8 cellular contexts compared by ENCODE assay signal in the genomic region with DNA sequence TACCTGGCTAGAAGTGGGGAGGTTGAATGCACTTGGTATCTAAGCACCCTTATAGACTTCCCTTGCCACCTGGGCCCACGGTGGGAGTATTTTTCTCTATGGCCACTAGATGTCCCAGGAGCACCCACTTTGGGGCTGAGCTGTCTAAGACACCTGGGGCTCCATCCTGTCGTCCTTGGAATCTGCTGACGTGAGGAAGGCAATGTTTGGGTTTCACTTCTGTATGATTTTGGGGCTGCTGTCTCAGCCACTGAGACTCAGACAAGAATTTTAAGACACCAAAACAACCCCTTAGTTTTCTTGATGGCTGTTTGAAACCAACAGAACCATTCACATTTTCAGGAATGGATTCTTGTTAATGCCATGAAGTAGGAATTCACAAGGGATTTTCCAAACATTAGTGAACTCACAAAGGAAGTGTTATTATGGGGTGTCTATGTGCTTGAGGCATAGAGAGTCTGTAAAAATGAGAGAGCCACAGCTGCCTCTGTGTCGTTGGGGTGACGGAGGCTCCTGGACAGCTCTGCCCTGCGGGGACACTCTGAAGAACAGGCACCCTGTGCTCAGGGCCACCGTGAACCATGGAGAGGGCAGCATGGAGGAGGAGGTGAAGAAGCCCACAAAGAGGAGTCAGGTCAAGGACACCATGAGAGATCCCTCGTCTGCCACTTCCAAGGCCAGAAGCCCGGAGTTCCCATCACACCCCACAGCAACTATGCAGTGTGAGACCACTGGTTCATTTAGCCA.
DNase-seq lines count a peak whose midpoint lies in the region; ATAC-seq, FAIRE-seq and TF ChIP-seq lines count a peak whose summit lies in the region.
"Had no signal": no experiment of that assay in that cellular context is flagged by ENCODE, and none has a peak within 500 bp of the region (broad histone marks: within the 10 kb centered on the region; RNA-seq: fewer than 3 reads in every experiment).

No MANE protein-coding gene starts in this region.

- H2AFZ ChIP-seq in K562 (ENCODE audit: low read depth, low read length): no peak overlapping the region

- no peaks in the 10 kb centered on the region; a peak in 1 of 5 replicates for H3K27me3 ChIP-seq in K562 (ENCODE audit: control insufficient read depth in 2 of 2, insufficient read depth in 2 of 2, low read length in 2 of 2)

- no peaks in the 10 kb centered on the region for H4K20me1 ChIP-seq in K562 (replicated peaks; ENCODE audit: control insufficient read depth, insufficient read depth, low read length)

- no peaks in the 10 kb centered on the region for H3K9me1 ChIP-seq in K562 (ENCODE audit: control insufficient read depth, insufficient read depth, low read length)

- H3K36me3 ChIP-seq in K562 (ENCODE audit: control insufficient read depth, insufficient read depth, low read length): no peaks in the 10 kb centered on the region

- intact Hi-C loops in K562 (cut with micrococcal nuclease): loop anchor here (1.0 kb wide), 1 partner anchor 167 kb away; no protein-coding TSS in a partner anchor

- BruUV-seq in K562 (replicated peaks; lab: Mats Ljungman, UMichigan): no TSS peak

- 5% methylated on average over 8 of the region's 9 CpGs for WGBS in K562 (ENCODE audit: insufficient coverage, low coverage, missing lambda C conversion rate)

- POLR2A ChIA-PET in HEK293T (lab: Yijun Ruan, JAX) (interaction anchor here (1.0 kb wide), 1 partner anchor 180 kb away, joined by 3 read pairs; no protein-coding TSS in a partner anchor), K562 (lab: Yijun Ruan, JAX) (no interaction called here)

- in situ Hi-C loops in K562 (cut with MboI): no loop called here

- H3K9me3 ChIP-seq in K562 (replicated peaks; ENCODE audit: control insufficient read depth, insufficient read depth, low read depth, low read length): no peaks in the 10 kb centered on the region

- no peak overlapping the region for H3K4me2 ChIP-seq in K562 (ENCODE audit: insufficient read depth, low read length)

- H3K4me3 ChIP-seq in GM12865 (ENCODE audit: low read depth, low read length) (no peak overlapping the region), K562 (no peak overlapping the region)
- H3K4me3 ChIP-seq: skin epidermis had no signal

- H3K79me2 ChIP-seq in K562 (ENCODE audit: control insufficient read depth, insufficient read depth, low read length): no peaks in the 10 kb centered on the region

- peak; percentile 29 to 49; a peak in 2 of 4 replicates for TF ChIP-seq RAD21 in K562 (CRISPR knock-in tag; conservative IDR thresholded peaks at IDR 0.05 in 1 of 2, IDR thresholded peaks at IDR 0.05 in 1 of 2)

- no peaks in the 10 kb centered on the region for H3K4me1 ChIP-seq in K562 (replicated peaks in 1 of 2; ENCODE audit: control insufficient read depth in 2 of 2, insufficient read depth in 2 of 2, low read length in 2 of 2)

- no peak for TF ChIP-seq POLR2A in K562 (conservative IDR thresholded peaks at IDR 0.05)

- no peak overlapping the region for H3K27ac ChIP-seq in K562 (ENCODE audit: extremely low read depth, low read depth, low read length)

- FAIRE-seq in K562 (lab: Jason Lieb, UNC) (peak; percentile 77), islet of Langerhans (lab: Jason Lieb, UNC) (peak; percentile 41)

- peak; percentile 81 for DNase-seq in GM12865 (ENCODE audit: low read depth)
- DNase-seq in HEK293T (ENCODE audit: extremely low spot score): peak; percentile 49
- peak; percentile 74 for DNase-seq in NCI-H1092 treated with DMSO at 0.1 percent for 48 hours (lab: John Stamatoyannopoulos, UW)
- peak in 4 of 5 experiments; percentile 23 to 79 (median 34) for DNase-seq in T-helper 2 cell
- peak; percentile 18 to 47 (median 29) for DNase-seq in K562 (ENCODE audit: extremely low read depth in 1 of 4, low spot score in 3 of 4)
- DNase-seq in stimulated activated CD4-positive, alpha-beta T cell treated with anti-CD3 and anti-CD28 coated beads, Interleukin-1b, Interleukin-23, amount 100 ng/mL, for 4 hours (ENCODE audit: low read depth in 2 of 2): peak; percentile 28 to 41

- peak; percentile 86 for ATAC-seq in K562

- H3K9ac ChIP-seq in K562 (ENCODE audit: insufficient read depth in 1 of 2, low read depth in 2 of 2, low read length in 2 of 2): no peak overlapping the region

- CTCF ChIA-PET in HEK293T (lab: Yijun Ruan, JAX): interaction anchor here (0.6 to 1.3 kb wide), 4 partner anchors 11 to 166 kb away, joined by 3 to 9 read pairs (median 4); no protein-coding TSS in a partner anchor
- CTCF ChIA-PET in K562 (lab: Yijun Ruan, JAX; ENCODE audit: low intra/inter-chr PET ratio): interaction anchor here (0.9 to 2.0 kb wide), 2 partner anchors 166 to 175 kb away, joined by 4 to 13 read pairs; no protein-coding TSS in a partner anchor

- TF ChIP-seq EP300 in K562 (IDR thresholded peaks at IDR 0.05; ENCODE audit: low read length): no peak

- peak; percentile 77 for TF ChIP-seq CTCF in GM12865 (IDR thresholded peaks at IDR 0.05; ENCODE audit: insufficient read depth, low read depth, low read length, missing control alignments)
- TF ChIP-seq CTCF in K562 (IDR thresholded peaks at IDR 0.05 in 2 of 3, conservative IDR thresholded peaks at IDR 0.05 in 1 of 3; ENCODE audit: insufficient read depth in 2 of 3, low read depth in 1 of 3, low read length in 3 of 3): peak; percentile 56 to 63 (median 56)

TF ChIP-seq in HEK293T, 16 proteins besides CTCF, POLR2A, EP300 and RAD21:
- TF ChIP-seq LEF1 (IDR thresholded peaks at IDR 0.05; ENCODE audit: borderline replicate concordance) (no peak), ARNT (IDR thresholded peaks at IDR 0.05) (no peak), ELF4 (IDR thresholded peaks at IDR 0.05) (no peak), FOXK2 (IDR thresholded peaks at IDR 0.05) (no peak), ZNF384 (IDR thresholded peaks at IDR 0.05) (no peak), FOXM1 (IDR thresholded peaks at IDR 0.05; ENCODE audit: borderline replicate concordance) (no peak), NFRKB (IDR thresholded peaks at IDR 0.05) (no peak), L3MBTL2 (conservative IDR thresholded peaks at IDR 0.05) (no peak), TARDBP (IDR thresholded peaks at IDR 0.05) (no peak), SUZ12 (IDR thresholded peaks at IDR 0.05) (no peak), HDGF (IDR thresholded peaks at IDR 0.05; ENCODE audit: borderline replicate concordance) (no peak), SP1 (IDR thresholded peaks at IDR 0.05) (no peak)
- TF ChIP-seq, protein P1, sequence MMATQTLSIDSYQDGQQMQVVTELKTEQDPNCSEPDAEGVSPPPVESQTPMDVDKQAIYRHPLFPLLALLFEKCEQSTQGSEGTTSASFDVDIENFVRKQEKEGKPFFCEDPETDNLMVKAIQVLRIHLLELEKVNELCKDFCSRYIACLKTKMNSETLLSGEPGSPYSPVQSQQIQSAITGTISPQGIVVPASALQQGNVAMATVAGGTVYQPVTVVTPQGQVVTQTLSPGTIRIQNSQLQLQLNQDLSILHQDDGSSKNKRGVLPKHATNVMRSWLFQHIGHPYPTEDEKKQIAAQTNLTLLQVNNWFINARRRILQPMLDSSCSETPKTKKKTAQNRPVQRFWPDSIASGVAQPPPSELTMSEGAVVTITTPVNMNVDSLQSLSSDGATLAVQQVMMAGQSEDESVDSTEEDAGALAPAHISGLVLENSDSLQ (IDR thresholded peaks at IDR 0.05): no peak

TF ChIP-seq in K562, 482 proteins besides CTCF, POLR2A, EP300 and RAD21:
- TF ChIP-seq TEAD2 (tag; IDR thresholded peaks at IDR 0.05) (no peak), SMC3 (conservative IDR thresholded peaks at IDR 0.05; ENCODE audit: insufficient read depth, low read depth, low read length) (0 out of 2 replicates have a peak, but pooled peaks have one; percentile 14)
TF ChIP-seq in K562: peak in this region for 1.

Comparison
In these comparisons a context has a peak if more than half of its experiments do, and no peak if none do; other contexts are left out.
1. DNase-seq: peak in every context shown above with its lines; median percentile 81 in GM12865; 74 in NCI-H1092 treated with DMSO at 0.1 percent for 48 hours; 49 in HEK293T; 34 in stimulated activated CD4-positive, alpha-beta T cell treated with anti-CD3 and anti-CD28 coated beads, Interleukin-1b, Interleukin-23, amount 100 ng/mL, for 4 hours; 34 in T-helper 2 cell; 29 in K562.